Comparison of ENCODE assay signal across 7 cellular contexts in the genomic region with DNA sequence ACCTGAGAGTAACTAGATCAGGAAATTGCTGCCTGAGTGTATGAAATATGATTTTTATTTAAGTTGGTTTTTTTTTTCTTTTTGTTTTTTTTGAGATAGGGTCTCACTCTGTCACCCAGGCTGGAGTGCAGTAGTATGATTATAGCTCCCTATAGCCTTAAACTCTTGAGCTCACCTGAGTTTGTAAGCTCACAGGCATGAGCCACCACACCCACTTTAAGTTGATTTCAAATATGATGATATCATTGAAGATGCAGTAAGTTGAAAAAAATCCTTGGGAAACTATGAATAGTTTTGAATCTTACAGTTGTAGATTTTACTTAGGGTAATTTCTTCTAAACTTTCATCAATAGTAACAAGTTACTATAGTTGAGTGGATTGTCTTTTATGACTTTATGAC.
"Had no signal": no experiment of that assay in that cellular context is flagged by ENCODE, and none has a peak within 500 bp of the region (broad histone marks: within the 10 kb centered on the region; RNA-seq: fewer than 3 reads in every experiment).

No MANE protein-coding gene starts in this region.

- H3K4me1 ChIP-seq: HAP-1 had no signal

- FAIRE-seq: HepG2 had no signal

- H3K9me3 ChIP-seq: HAP-1 had no signal

- H3K27ac ChIP-seq: HL-60 had no signal

- H3K4me3 ChIP-seq: HAP-1 had no signal

- ATAC-seq: HCT116, HepG2 had no signal

- H3K36me3 ChIP-seq: HAP-1 had no signal

- DNase-seq: GOT3, H7, HFFc6 had no signal
